ENCODE assay signal across 9 cellular contexts in genomic region chr2:171878481-171878993, GRCh38. TPM values are rescaled to one million over a fixed set of nuclear protein-coding genes. Genes with fewer than 3 reads are reported as not detected.
A peak's percentile ranks its signal among the peaks of the same experiment; 100 is the strongest.
DNase-seq lines count a peak whose midpoint lies in the region; ATAC-seq and TF ChIP-seq lines count a peak whose summit lies in the region.
"Had no signal": no experiment of that assay in that cellular context is flagged by ENCODE, and none has a peak within 500 bp of the region (broad histone marks: within the 10 kb centered on the region; RNA-seq: fewer than 3 reads in every experiment).

No MANE protein-coding gene starts in this region.

- peaks cover 13% of the 10 kb centered on the region; the same call in 2 of the 3 replicates for H3K36me3 Mint-ChIP-seq in GM23338 (ENCODE audit: low read depth)

- DNase-seq in HFF-Myc (ENCODE audit: extremely low read depth, low read depth) (peak; percentile 51), RWPE1 (ENCODE audit: low spot score) (peak; percentile 36), fibroblast of villous mesenchyme (ENCODE audit: low read depth) (peak; percentile 74), spleen (no peak), NCI-H1436 treated with DMSO at 0.1 percent for 48 hours (lab: John Stamatoyannopoulos, UW) (no peak), GDM1 (lab: John Stamatoyannopoulos, UW) (no peak), SK-N-DZ (ENCODE audit: low spot score) (no peak), GM23338 (ENCODE audit: low spot score) (no peak)

- H3F3A ChIP-seq in GM23338 (replicated peaks; ENCODE audit: low read depth), result no peaks in the 10 kb centered on the region

- H3K79me2 ChIP-seq in GM23338 (replicated peaks; ENCODE audit: insufficient read depth), result no peaks in the 10 kb centered on the region

- peaks cover 0 to 21% (median 7%) of the 10 kb centered on the region in 6 donors for H3K36me3 ChIP-seq in spleen
- H3K36me3 ChIP-seq in GM23338 (ENCODE audit: insufficient read depth), result no peaks in the 10 kb centered on the region

- CTCF ChIA-PET in RWPE1 (lab: Yijun Ruan, JAX), result no interaction called here

- H3K9me3 Mint-ChIP-seq in GM23338, result no peaks in the 10 kb centered on the region

- H3K9me3 ChIP-seq in spleen, result peaks cover 0 to 8% (median 2%) of the 10 kb centered on the region in 8 donors
- H3K9me3 ChIP-seq: SJSA1 had no signal

- H3K4me1 ChIP-seq in spleen (peaks cover 0 to 19% (median 0%) of the 10 kb centered on the region in 6 donors), GM23338 (ENCODE audit: insufficient read depth) (no peaks in the 10 kb centered on the region)
- H3K4me1 ChIP-seq: SJSA1 had no signal

- no peaks in the 10 kb centered on the region for H3K9me2 ChIP-seq in GM23338 (ENCODE audit: insufficient read depth)

- POLR2A ChIA-PET in RWPE1 (lab: Yijun Ruan, JAX; ENCODE audit: low non-redundant PET), result no interaction called here

- TF ChIP-seq CTCF in HFF-Myc (IDR thresholded peaks at IDR 0.05; ENCODE audit: low read depth, low read length, missing control alignments) (no peak), RWPE1 (conservative IDR thresholded peaks at IDR 0.05; ENCODE audit: low read depth) (no peak), fibroblast of villous mesenchyme (IDR thresholded peaks at IDR 0.05; ENCODE audit: insufficient read depth, low read depth, low read length) (no peak), spleen (IDR thresholded peaks at IDR 0.05 in 8 of 11, conservative IDR thresholded peaks at IDR 0.05 in 3 of 11) (no peak), GM23338 (conservative IDR thresholded peaks at IDR 0.05; ENCODE audit: low read depth in 2 of 2) (no peak)

- H4K20me1 ChIP-seq in GM23338 (replicated peaks; ENCODE audit: insufficient read depth), result no peaks in the 10 kb centered on the region

- no peaks in the 10 kb centered on the region for H3K27me3 Mint-ChIP-seq in GM23338 (ENCODE audit: insufficient read depth, low read depth, poor library complexity)

- no peaks in the 10 kb centered on the region for H3K27me3 ChIP-seq in spleen (replicated peaks in 1 of 7)
- no peaks in the 10 kb centered on the region for H3K27me3 ChIP-seq in GM23338 (ENCODE audit: insufficient read depth)
- H3K27me3 ChIP-seq: SJSA1 had no signal

- H3K27ac Mint-ChIP-seq in GM23338, result no peak overlapping the region; the same call in 1 of the 2 replicates

- H2AFZ ChIP-seq in GM23338, result no peak overlapping the region

- H3K4me3 ChIP-seq in HFF-Myc (replicated peaks; ENCODE audit: low read depth, low read length) (no peak overlapping the region), fibroblast of villous mesenchyme (ENCODE audit: low read depth, low read length) (no peak overlapping the region), spleen (no peak overlapping the region), GM23338 (no peak overlapping the region)
- H3K4me3 ChIP-seq: SJSA1 had no signal

- no peak for TF ChIP-seq POLR2A in spleen (IDR thresholded peaks at IDR 0.05)

- WGBS in spleen, 5 donors, result 51 to 98% (median 55%) methylated on average over 2 of the region's 2 CpGs

- no peak overlapping the region for H3K27ac ChIP-seq in RWPE1
- H3K27ac ChIP-seq in spleen, result peak overlapping the region in 5 of 8 donors; percentile 6 to 37 (median 24)
- H3K27ac ChIP-seq in GM23338 (ENCODE audit: low read depth), result no peak overlapping the region
- H3K27ac ChIP-seq: SJSA1 had no signal

- no peak overlapping the region for H3K4me3 Mint-ChIP-seq in GM23338

- no peak for ATAC-seq in GM23338

- intact Hi-C loops in spleen (cut with DNase I; ENCODE audit: low total_unique reads), result no loop called here

- no peak overlapping the region for H3K4me2 ChIP-seq in GM23338

- peaks cover 4% of the 10 kb centered on the region; the same call in 2 of the 3 replicates for H3K4me1 Mint-ChIP-seq in GM23338

TF ChIP-seq in GM23338, 12 proteins besides CTCF, POLR2A, EP300 and RAD21:
- no peak for TF ChIP-seq NANOG (IDR thresholded peaks at IDR 0.05; ENCODE audit: borderline replicate concordance)
- TF ChIP-seq EZH2 (IDR thresholded peaks at IDR 0.05; ENCODE audit: low read depth, unreplicated experiment), result no peak
- no peak for TF ChIP-seq CREB1 (CRISPR knock-in tag; IDR thresholded peaks at IDR 0.05; ENCODE audit: low read depth)
- TF ChIP-seq POLR2AphosphoS5 (IDR thresholded peaks at IDR 0.05; ENCODE audit: low read depth), result no peak
- TF ChIP-seq, protein P1, sequence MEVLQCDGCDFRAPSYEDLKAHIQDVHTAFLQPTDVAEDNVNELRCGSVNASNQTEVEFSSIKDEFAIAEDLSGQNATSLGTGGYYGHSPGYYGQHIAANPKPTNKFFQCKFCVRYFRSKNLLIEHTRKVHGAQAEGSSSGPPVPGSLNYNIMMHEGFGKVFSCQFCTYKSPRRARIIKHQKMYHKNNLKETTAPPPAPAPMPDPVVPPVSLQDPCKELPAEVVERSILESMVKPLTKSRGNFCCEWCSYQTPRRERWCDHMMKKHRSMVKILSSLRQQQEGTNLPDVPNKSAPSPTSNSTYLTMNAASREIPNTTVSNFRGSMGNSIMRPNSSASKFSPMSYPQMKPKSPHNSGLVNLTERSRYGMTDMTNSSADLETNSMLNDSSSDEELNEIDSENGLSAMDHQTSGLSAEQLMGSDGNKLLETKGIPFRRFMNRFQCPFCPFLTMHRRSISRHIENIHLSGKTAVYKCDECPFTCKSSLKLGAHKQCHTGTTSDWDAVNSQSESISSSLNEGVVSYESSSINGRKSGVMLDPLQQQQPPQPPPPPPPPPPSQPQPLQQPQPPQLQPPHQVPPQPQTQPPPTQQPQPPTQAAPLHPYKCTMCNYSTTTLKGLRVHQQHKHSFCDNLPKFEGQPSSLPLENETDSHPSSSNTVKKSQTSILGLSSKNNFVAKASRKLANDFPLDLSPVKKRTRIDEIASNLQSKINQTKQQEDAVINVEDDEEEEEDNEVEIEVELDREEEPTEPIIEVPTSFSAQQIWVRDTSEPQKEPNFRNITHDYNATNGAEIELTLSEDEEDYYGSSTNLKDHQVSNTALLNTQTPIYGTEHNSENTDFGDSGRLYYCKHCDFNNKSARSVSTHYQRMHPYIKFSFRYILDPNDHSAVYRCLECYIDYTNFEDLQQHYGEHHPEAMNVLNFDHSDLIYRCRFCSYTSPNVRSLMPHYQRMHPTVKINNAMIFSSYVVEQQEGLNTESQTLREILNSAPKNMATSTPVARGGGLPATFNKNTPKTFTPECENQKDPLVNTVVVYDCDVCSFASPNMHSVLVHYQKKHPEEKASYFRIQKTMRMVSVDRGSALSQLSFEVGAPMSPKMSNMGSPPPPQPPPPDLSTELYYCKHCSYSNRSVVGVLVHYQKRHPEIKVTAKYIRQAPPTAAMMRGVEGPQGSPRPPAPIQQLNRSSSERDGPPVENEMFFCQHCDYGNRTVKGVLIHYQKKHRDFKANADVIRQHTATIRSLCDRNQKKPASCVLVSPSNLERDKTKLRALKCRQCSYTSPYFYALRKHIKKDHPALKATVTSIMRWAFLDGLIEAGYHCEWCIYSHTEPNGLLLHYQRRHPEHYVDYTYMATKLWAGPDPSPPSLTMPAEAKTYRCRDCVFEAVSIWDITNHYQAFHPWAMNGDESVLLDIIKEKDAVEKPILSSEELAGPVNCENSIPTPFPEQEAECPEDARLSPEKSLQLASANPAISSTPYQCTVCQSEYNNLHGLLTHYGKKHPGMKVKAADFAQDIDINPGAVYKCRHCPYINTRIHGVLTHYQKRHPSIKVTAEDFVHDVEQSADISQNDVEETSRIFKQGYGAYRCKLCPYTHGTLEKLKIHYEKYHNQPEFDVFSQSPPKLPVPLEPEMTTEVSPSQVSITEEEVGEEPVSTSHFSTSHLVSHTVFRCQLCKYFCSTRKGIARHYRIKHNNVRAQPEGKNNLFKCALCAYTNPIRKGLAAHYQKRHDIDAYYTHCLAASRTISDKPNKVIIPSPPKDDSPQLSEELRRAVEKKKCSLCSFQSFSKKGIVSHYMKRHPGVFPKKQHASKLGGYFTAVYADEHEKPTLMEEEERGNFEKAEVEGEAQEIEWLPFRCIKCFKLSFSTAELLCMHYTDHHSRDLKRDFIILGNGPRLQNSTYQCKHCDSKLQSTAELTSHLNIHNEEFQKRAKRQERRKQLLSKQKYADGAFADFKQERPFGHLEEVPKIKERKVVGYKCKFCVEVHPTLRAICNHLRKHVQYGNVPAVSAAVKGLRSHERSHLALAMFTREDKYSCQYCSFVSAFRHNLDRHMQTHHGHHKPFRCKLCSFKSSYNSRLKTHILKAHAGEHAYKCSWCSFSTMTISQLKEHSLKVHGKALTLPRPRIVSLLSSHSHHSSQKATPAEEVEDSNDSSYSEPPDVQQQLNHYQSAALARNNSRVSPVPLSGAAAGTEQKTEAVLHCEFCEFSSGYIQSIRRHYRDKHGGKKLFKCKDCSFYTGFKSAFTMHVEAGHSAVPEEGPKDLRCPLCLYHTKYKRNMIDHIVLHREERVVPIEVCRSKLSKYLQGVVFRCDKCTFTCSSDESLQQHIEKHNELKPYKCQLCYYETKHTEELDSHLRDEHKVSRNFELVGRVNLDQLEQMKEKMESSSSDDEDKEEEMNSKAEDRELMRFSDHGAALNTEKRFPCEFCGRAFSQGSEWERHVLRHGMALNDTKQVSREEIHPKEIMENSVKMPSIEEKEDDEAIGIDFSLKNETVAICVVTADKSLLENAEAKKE (CRISPR knock-in tag; IDR thresholded peaks at IDR 0.05), result no peak

RNA-seq across cellular contexts. Expression of gene SLC25A12, which starts 15.5 kb away (rescaled TPM):
- total RNA-seq in fibroblast of villous mesenchyme (21.3 and 25.5 TPM in 2 replicates), spleen (10 to 100 TPM; 15.1 to 25.9 (median 20.9) TPM)
- polyA plus RNA-seq in spleen (10 to 100 TPM in 1 of 3 donors, 1 to 10 TPM in 2; 9.8 to 11.0 (median 9.8) TPM), GM23338 (2016; fragmentation: Nextera tagmentation; extraction: Ambion mirVana) (4.8 and 6.2 TPM in 2 replicates)
- polyA plus RNA-seq in SK-N-DZ (2014; cell fraction: cytosol; rRNA removed), result 15.6 and 22.0 TPM in 2 replicates
- 37.0 and 38.8 TPM in 2 replicates for polyA plus RNA-seq in SK-N-DZ (2014; cell fraction: nucleus; rRNA removed)
- 10.7 and 14.8 TPM in 2 replicates for total RNA-seq in GM23338 (2014; rRNA removed; shearing (Covaris generic))

RNA-seq across cellular contexts. Expression of gene HAT1, which starts 43.7 kb away (rescaled TPM):
- 38.0 and 46.6 TPM in 2 replicates for total RNA-seq in fibroblast of villous mesenchyme
- 10 to 100 TPM; 29.6 to 41.9 (median 35.1) TPM for total RNA-seq in spleen
- 10 to 100 TPM; 22.1 to 36.1 (median 30.1) TPM for polyA plus RNA-seq in spleen
- 63.4 and 68.3 TPM in 2 replicates for polyA plus RNA-seq in SK-N-DZ (2014; cell fraction: cytosol; rRNA removed)
- polyA plus RNA-seq in SK-N-DZ (2014; cell fraction: nucleus; rRNA removed), result 34.9 and 49.9 TPM in 2 replicates
- 67.2 and 75.7 TPM in 2 replicates for total RNA-seq in GM23338 (2014; rRNA removed; shearing (Covaris generic))
- polyA plus RNA-seq in GM23338 (2016; fragmentation: Nextera tagmentation; extraction: Ambion mirVana), result 49.1 and 67.5 TPM in 2 replicates

Comparison
In these comparisons a context has a peak if more than half of its experiments do, and no peak if none do; other contexts are left out.
1. DNase-seq: peak in HFF-Myc (single experiment), RWPE1 (single experiment) and fibroblast of villous mesenchyme (single experiment); none in spleen (single experiment), NCI-H1436 treated with DMSO at 0.1 percent for 48 hours (single experiment), GDM1 (single experiment), SK-N-DZ (single experiment) and GM23338 (single experiment).
2. H3K27ac ChIP-seq: peak in spleen (5 of 8); none in RWPE1 (single experiment) and GM23338 (single experiment).